Comparison of ENCODE assay signal across 3 cellular contexts in the genomic region with DNA sequence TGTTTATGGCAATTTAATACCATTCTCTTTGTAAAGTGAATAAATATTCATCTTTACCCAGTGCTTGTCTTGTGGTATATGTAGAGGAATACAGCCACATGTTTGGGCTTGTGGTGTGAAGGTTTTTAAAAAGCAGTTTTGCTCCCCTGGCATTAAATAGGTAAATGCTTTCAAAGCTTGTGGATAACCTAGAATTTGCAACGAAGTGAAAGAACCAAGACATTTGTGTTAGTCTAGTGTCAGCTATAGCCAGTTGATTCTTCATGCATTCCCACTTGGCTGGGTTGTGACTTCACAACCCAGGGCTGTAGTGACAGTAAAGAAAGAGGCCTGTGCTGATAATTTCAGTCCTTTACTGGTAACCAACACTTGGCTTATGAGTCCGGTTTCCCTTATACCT.
TF ChIP-seq lines count a peak whose summit lies in the region.

No MANE protein-coding gene starts in this region.

TF ChIP-seq in HepG2, 621 proteins besides CTCF, POLR2A, EP300 and RAD21 (continues in another document):
- TF ChIP-seq RBM22 (optimal IDR thresholded peaks at IDR 0.05; ENCODE audit: low read length) = peak; percentile 93
- peak; percentile 39; the same call in 1 of the 2 replicates for TF ChIP-seq POLR2AphosphoS5 (IDR thresholded peaks at IDR 0.05; ENCODE audit: low read depth, low read length)
- TF ChIP-seq KDM3A (CRISPR knock-in tag; IDR thresholded peaks at IDR 0.05; ENCODE audit: low read depth) = no peak
- TF ChIP-seq ZNF878 (CRISPR knock-in tag; IDR thresholded peaks at IDR 0.05) = no peak
- TF ChIP-seq FOXA3 (CRISPR knock-in tag; IDR thresholded peaks at IDR 0.05) = no peak
- no peak for TF ChIP-seq BORCS8-MEF2B (CRISPR knock-in tag; IDR thresholded peaks at IDR 0.05)
- TF ChIP-seq, protein P1, sequence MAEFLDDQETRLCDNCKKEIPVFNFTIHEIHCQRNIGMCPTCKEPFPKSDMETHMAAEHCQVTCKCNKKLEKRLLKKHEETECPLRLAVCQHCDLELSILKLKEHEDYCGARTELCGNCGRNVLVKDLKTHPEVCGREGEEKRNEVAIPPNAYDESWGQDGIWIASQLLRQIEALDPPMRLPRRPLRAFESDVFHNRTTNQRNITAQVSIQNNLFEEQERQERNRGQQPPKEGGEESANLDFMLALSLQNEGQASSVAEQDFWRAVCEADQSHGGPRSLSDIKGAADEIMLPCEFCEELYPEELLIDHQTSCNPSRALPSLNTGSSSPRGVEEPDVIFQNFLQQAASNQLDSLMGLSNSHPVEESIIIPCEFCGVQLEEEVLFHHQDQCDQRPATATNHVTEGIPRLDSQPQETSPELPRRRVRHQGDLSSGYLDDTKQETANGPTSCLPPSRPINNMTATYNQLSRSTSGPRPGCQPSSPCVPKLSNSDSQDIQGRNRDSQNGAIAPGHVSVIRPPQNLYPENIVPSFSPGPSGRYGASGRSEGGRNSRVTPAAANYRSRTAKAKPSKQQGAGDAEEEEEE (CRISPR knock-in tag; IDR thresholded peaks at IDR 0.05; ENCODE audit: borderline replicate concordance) = no peak
- no peak for TF ChIP-seq ZNF18 (CRISPR knock-in tag; IDR thresholded peaks at IDR 0.05; ENCODE audit: insufficient replicate concordance)
- TF ChIP-seq MAX (IDR thresholded peaks at IDR 0.05) = no peak
- TF ChIP-seq JDP2 (CRISPR knock-in tag; IDR thresholded peaks at IDR 0.05; ENCODE audit: borderline replicate concordance) = no peak
- TF ChIP-seq ZNF577 (CRISPR knock-in tag; IDR thresholded peaks at IDR 0.05; ENCODE audit: borderline replicate concordance, low read depth) = no peak
- peak; percentile 36 for TF ChIP-seq AGO2 (optimal IDR thresholded peaks at IDR 0.05; ENCODE audit: low read depth, low read length)
- TF ChIP-seq FOSL1 (CRISPR knock-in tag; IDR thresholded peaks at IDR 0.05; ENCODE audit: borderline replicate concordance) = no peak
- peak; percentile 77; the same call in 1 of the 2 replicates for TF ChIP-seq POLR2AphosphoS2 (IDR thresholded peaks at IDR 0.05; ENCODE audit: low read depth, low read length)
- TF ChIP-seq ZNF446 (CRISPR knock-in tag; IDR thresholded peaks at IDR 0.05) = no peak
- no peak for TF ChIP-seq ZBTB8A (CRISPR knock-in tag; IDR thresholded peaks at IDR 0.05; ENCODE audit: borderline replicate concordance, low read depth)
- TF ChIP-seq RFX5 (IDR thresholded peaks at IDR 0.05; ENCODE audit: low read depth, low read length) = no peak
- no peak for TF ChIP-seq HOXA5 (CRISPR knock-in tag; IDR thresholded peaks at IDR 0.05)
- no peak for TF ChIP-seq ZNF496 (CRISPR knock-in tag; IDR thresholded peaks at IDR 0.05; ENCODE audit: insufficient replicate concordance)
- TF ChIP-seq ZKSCAN5 (CRISPR knock-in tag; IDR thresholded peaks at IDR 0.05) = no peak
- no peak for TF ChIP-seq ETV6 (CRISPR knock-in tag; conservative IDR thresholded peaks at IDR 0.05)
- TF ChIP-seq SOX5 (CRISPR knock-in tag; IDR thresholded peaks at IDR 0.05; ENCODE audit: borderline replicate concordance) = no peak
- no peak for TF ChIP-seq NFE2L2 (IDR thresholded peaks at IDR 0.05; ENCODE audit: low read length)
- TF ChIP-seq GFI1 (CRISPR knock-in tag; IDR thresholded peaks at IDR 0.05; ENCODE audit: borderline replicate concordance) = no peak

TF ChIP-seq in K562, 482 proteins besides CTCF, POLR2A, EP300 and RAD21:
- TF ChIP-seq, protein P2, sequence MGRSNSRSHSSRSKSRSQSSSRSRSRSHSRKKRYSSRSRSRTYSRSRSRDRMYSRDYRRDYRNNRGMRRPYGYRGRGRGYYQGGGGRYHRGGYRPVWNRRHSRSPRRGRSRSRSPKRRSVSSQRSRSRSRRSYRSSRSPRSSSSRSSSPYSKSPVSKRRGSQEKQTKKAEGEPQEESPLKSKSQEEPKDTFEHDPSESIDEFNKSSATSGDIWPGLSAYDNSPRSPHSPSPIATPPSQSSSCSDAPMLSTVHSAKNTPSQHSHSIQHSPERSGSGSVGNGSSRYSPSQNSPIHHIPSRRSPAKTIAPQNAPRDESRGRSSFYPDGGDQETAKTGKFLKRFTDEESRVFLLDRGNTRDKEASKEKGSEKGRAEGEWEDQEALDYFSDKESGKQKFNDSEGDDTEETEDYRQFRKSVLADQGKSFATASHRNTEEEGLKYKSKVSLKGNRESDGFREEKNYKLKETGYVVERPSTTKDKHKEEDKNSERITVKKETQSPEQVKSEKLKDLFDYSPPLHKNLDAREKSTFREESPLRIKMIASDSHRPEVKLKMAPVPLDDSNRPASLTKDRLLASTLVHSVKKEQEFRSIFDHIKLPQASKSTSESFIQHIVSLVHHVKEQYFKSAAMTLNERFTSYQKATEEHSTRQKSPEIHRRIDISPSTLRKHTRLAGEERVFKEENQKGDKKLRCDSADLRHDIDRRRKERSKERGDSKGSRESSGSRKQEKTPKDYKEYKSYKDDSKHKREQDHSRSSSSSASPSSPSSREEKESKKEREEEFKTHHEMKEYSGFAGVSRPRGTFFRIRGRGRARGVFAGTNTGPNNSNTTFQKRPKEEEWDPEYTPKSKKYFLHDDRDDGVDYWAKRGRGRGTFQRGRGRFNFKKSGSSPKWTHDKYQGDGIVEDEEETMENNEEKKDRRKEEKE (IDR thresholded peaks at IDR 0.05; ENCODE audit: borderline replicate concordance in 1 of 2, control insufficient read depth in 1 of 2, low read depth in 2 of 2, low read length in 1 of 2) = 0 out of 4 replicates have a peak, but pooled peaks of 1 of the 2 experiments have one; percentile 22
- peak; percentile 36; the same call in 1 of the 2 replicates for TF ChIP-seq PML (IDR thresholded peaks at IDR 0.05; ENCODE audit: low read length)
- TF ChIP-seq PTTG1 (tag; IDR thresholded peaks at IDR 0.05; ENCODE audit: low read depth) = no peak
- peak; percentile 27; the same call in 1 of the 2 replicates for TF ChIP-seq POLR2AphosphoS5 (IDR thresholded peaks at IDR 0.05; ENCODE audit: control insufficient read depth, insufficient read depth, low read depth, low read length)

TF ChIP-seq in GM23338, 12 proteins besides CTCF, POLR2A, EP300 and RAD21:
- TF ChIP-seq NANOG (IDR thresholded peaks at IDR 0.05; ENCODE audit: borderline replicate concordance) = no peak
- TF ChIP-seq ZNF331 (CRISPR knock-in tag; IDR thresholded peaks at IDR 0.05; ENCODE audit: low read depth) = no peak
- TF ChIP-seq POLR2AphosphoS5 (IDR thresholded peaks at IDR 0.05; ENCODE audit: low read depth) = no peak
- TF ChIP-seq CREB1 (CRISPR knock-in tag; IDR thresholded peaks at IDR 0.05; ENCODE audit: low read depth) = no peak
- no peak for TF ChIP-seq EZH2 (IDR thresholded peaks at IDR 0.05; ENCODE audit: low read depth, unreplicated experiment)
- TF ChIP-seq JUNB (IDR thresholded peaks at IDR 0.05; ENCODE audit: unreplicated experiment) = no peak
- TF ChIP-seq ZNF114 (CRISPR knock-in tag; IDR thresholded peaks at IDR 0.05) = no peak
- no peak for TF ChIP-seq EZH2phosphoT487 (IDR thresholded peaks at IDR 0.05; ENCODE audit: unreplicated experiment)
